ENCODE assay signal across 15 cellular contexts in the genomic region with DNA sequence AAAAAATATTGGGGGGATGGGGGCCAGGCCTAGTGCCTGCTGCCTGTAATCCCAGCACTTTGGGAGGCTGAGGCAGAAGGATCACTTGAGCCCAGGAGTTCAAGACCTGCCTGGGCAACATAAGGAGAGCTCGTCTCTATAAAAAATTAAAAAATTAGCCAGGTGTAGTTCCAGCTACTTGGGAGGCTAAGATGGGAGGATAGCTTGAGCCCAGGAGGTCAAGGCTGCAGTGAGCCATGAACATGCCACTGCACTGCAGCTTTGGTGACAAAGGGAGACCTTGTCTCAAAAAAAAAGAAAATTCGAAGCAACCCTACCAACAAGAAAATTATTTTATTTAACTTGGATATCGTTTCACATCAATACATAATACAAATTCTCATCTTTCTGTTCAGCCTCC. TPM values are rescaled to one million over a fixed set of nuclear protein-coding genes. Genes with fewer than 3 reads are reported as not detected.
DNase-seq lines count a peak whose midpoint lies in the region; ATAC-seq, FAIRE-seq and TF ChIP-seq lines count a peak whose summit lies in the region.
"Had no signal": no experiment of that assay in that cellular context is flagged by ENCODE, and none has a peak within 500 bp of the region (broad histone marks: within the 10 kb centered on the region; RNA-seq: fewer than 3 reads in every experiment).

No MANE protein-coding gene starts in this region.

- TF ChIP-seq CTCF in HepG2 (CRISPR knock-in tag; IDR thresholded peaks at IDR 0.05) (no peak), right lobe of liver (IDR thresholded peaks at IDR 0.05) (no peak), K562 (IDR thresholded peaks at IDR 0.05 in 2 of 3, conservative IDR thresholded peaks at IDR 0.05 in 1 of 3; ENCODE audit: insufficient read depth in 2 of 3, low read depth in 1 of 3, low read length in 3 of 3) (no peak), neural crest cell (conservative IDR thresholded peaks at IDR 0.05) (no peak)

- in situ Hi-C loops in HepG2 (cut with HindIII; ENCODE audit: extremely low pct_ligation_motif_present, low pct_unique_long_range_greater_than_20kb) (no loop called here), K562 (cut with MboI) (no loop called here), KBM-7 (cut with MboI; ENCODE audit: low pct_unique_long_range_greater_than_20kb, low sequenced_read_pairs) (no loop called here)

- H3K4me1 ChIP-seq in HepG2 (ENCODE audit: insufficient read depth, low read length) = peaks cover 80% of the 10 kb centered on the region
- peaks cover 0 to 70% (median under 1%) of the 10 kb centered on the region in 4 donors for H3K4me1 ChIP-seq in right lobe of liver
- peaks cover 9 to 19% of the 10 kb centered on the region in 2 experiments; a peak in 4 of 5 replicates for H3K4me1 ChIP-seq in K562 (replicated peaks in 1 of 2; ENCODE audit: control insufficient read depth in 2 of 2, insufficient read depth in 2 of 2, low read length in 2 of 2)

- H3K4me1 Mint-ChIP-seq in neural crest cell = peaks cover 38% of the 10 kb centered on the region

- peak overlapping the region; percentile 70 for H3K27ac Mint-ChIP-seq in neural crest cell (ENCODE audit: unreplicated experiment)

- H4K20me1 ChIP-seq in HepG2 (ENCODE audit: insufficient read depth, low read length) (no peaks in the 10 kb centered on the region), K562 (replicated peaks; ENCODE audit: control insufficient read depth, insufficient read depth, low read length) (no peaks in the 10 kb centered on the region)

- TF ChIP-seq RAD21 in HepG2 (CRISPR knock-in tag; IDR thresholded peaks at IDR 0.05) (no peak), K562 (CRISPR knock-in tag; conservative IDR thresholded peaks at IDR 0.05 in 1 of 2, IDR thresholded peaks at IDR 0.05 in 1 of 2) (no peak)

- H3K36me3 Mint-ChIP-seq in neural crest cell (ENCODE audit: low read depth) = no peaks in the 10 kb centered on the region
- H3K36me3 Mint-ChIP-seq: CD4-positive, CD25-positive, alpha-beta regulatory T cell had no signal

- H3K27me3 ChIP-seq in HepG2 (ENCODE audit: control insufficient read depth in 1 of 2, insufficient read depth in 2 of 2, low read length in 2 of 2) (no peaks in the 10 kb centered on the region), right lobe of liver (no peaks in the 10 kb centered on the region), K562 (ENCODE audit: control insufficient read depth in 2 of 2, insufficient read depth in 2 of 2, low read length in 2 of 2) (no peaks in the 10 kb centered on the region)

- H3K9me3 ChIP-seq in HepG2 (ENCODE audit: low read length) (no peaks in the 10 kb centered on the region), right lobe of liver (no peaks in the 10 kb centered on the region), K562 (replicated peaks; ENCODE audit: control insufficient read depth, insufficient read depth, low read depth, low read length) (no peaks in the 10 kb centered on the region)
- H3K9me3 ChIP-seq: HAP-1 had no signal

- no peak for DNase-seq in HepG2 (ENCODE audit: low spot score)
- no peak for DNase-seq in right lobe of liver
- no peak for DNase-seq in K562 (ENCODE audit: extremely low read depth in 1 of 4, low spot score in 3 of 4)
- DNase-seq in neural crest cell (ENCODE audit: low read depth, low spot score) = no peak
- no peak for DNase-seq in islet precursor cell
- DNase-seq in NCI-H1105 treated with DMSO at 0.1 percent for 48 hours (lab: John Stamatoyannopoulos, UW) = no peak
- DNase-seq in KBM-7 = no peak
- DNase-seq: Calu3; CD4-positive, CD25-positive, alpha-beta regulatory T cell; DMS 273 treated with DMSO at 0.1 percent for 48 hours had no signal

- H3K9me3 Mint-ChIP-seq in neural crest cell = no peaks in the 10 kb centered on the region
- H3K9me3 Mint-ChIP-seq: CD4-positive, CD25-positive, alpha-beta regulatory T cell had no signal

- TF ChIP-seq EP300 in HepG2 (IDR thresholded peaks at IDR 0.05; ENCODE audit: low read depth in 2 of 2, low read length in 2 of 2) = no peak
- TF ChIP-seq EP300 in HepG2 (CRISPR knock-in tag; IDR thresholded peaks at IDR 0.05; ENCODE audit: borderline replicate concordance) = no peak
- no peak for TF ChIP-seq EP300 in K562 (IDR thresholded peaks at IDR 0.05; ENCODE audit: low read length)

- TF ChIP-seq POLR2A in HepG2 (IDR thresholded peaks at IDR 0.05; ENCODE audit: insufficient read depth in 1 of 2, low read depth in 2 of 2, low read length in 2 of 2) (no peak), right lobe of liver (IDR thresholded peaks at IDR 0.05) (no peak), K562 (conservative IDR thresholded peaks at IDR 0.05) (no peak)

- BruUV-seq in HepG2 (replicated peaks; lab: Mats Ljungman, UMichigan) (no TSS peak), K562 (replicated peaks; lab: Mats Ljungman, UMichigan) (no TSS peak)

- no peaks in the 10 kb centered on the region for H3K27me3 Mint-ChIP-seq in neural crest cell (ENCODE audit: low read depth)

- no peak overlapping the region for H3K4me2 ChIP-seq in HepG2 (ENCODE audit: low read depth, low read length)
- no peak overlapping the region for H3K4me2 ChIP-seq in K562 (ENCODE audit: insufficient read depth, low read length)

- no peak overlapping the region for H3K4me3 Mint-ChIP-seq in neural crest cell
- H3K4me3 Mint-ChIP-seq: CD4-positive, CD25-positive, alpha-beta regulatory T cell had no signal

- POLR2A ChIA-PET in HepG2 (lab: Yijun Ruan, JAX) (interaction anchor here (1.4 to 4.0 kb wide), 2 partner anchors 13 to 58 kb away, joined by 3 to 45 read pairs; partner anchors contain the start of gene PSMA6), K562 (lab: Yijun Ruan, JAX) (no interaction called here)

- H3K79me2 ChIP-seq in HepG2 (ENCODE audit: insufficient read depth, low read length) (no peaks in the 10 kb centered on the region), K562 (ENCODE audit: control insufficient read depth, insufficient read depth, low read length) (no peaks in the 10 kb centered on the region)

- H3K36me3 ChIP-seq in HepG2 (replicated peaks in 1 of 2; ENCODE audit: control insufficient read depth in 1 of 2, insufficient read depth in 2 of 2, low read length in 2 of 2) = no peaks in the 10 kb centered on the region
- no peaks in the 10 kb centered on the region for H3K36me3 ChIP-seq in right lobe of liver
- H3K36me3 ChIP-seq in K562 (ENCODE audit: control insufficient read depth, insufficient read depth, low read length) = no peaks in the 10 kb centered on the region
- H3K36me3 ChIP-seq: HAP-1 had no signal

- no peaks in the 10 kb centered on the region for H3K9me1 ChIP-seq in K562 (ENCODE audit: control insufficient read depth, insufficient read depth, low read length)

- H3K27ac ChIP-seq in HepG2 (ENCODE audit: extremely low read length, insufficient read depth, low read length) (no peak overlapping the region), right lobe of liver (no peak overlapping the region), K562 (ENCODE audit: extremely low read depth, low read depth, low read length) (no peak overlapping the region)
- H3K27ac ChIP-seq: 22Rv1 had no signal

- FAIRE-seq in HepG2 (lab: Jason Lieb, UNC) (no peak), K562 (lab: Jason Lieb, UNC) (no peak)
- FAIRE-seq: GM18507, H1 had no signal

- no peak for ATAC-seq in HepG2
- no peak for ATAC-seq in right lobe of liver
- no peak for ATAC-seq in K562
- no peak for ATAC-seq in GM18502 (IDR thresholded peaks at IDR 0.05; ENCODE audit: poor library complexity, unreplicated experiment)

- 87% methylated on average over 3 of the region's 3 CpGs for WGBS in HepG2 (ENCODE audit: low lambda C conversion rate)
- WGBS in right lobe of liver (ENCODE audit: insufficient coverage, low coverage, low lambda C conversion rate, missing lambda C conversion rate) = 75% methylated on average over 2 of the region's 3 CpGs
- WGBS in K562 (ENCODE audit: insufficient coverage, low coverage, missing lambda C conversion rate) = 70% methylated on average over 3 of the region's 3 CpGs

- CTCF ChIA-PET in HepG2 (lab: Yijun Ruan, JAX; ENCODE audit: low intra/inter-chr PET ratio, low total read pairs) (no interaction called here), K562 (lab: Yijun Ruan, JAX; ENCODE audit: low intra/inter-chr PET ratio) (no interaction called here)

- no peak overlapping the region for H3K9ac ChIP-seq in HepG2 (ENCODE audit: insufficient read depth, low read depth, low read length)
- no peak overlapping the region for H3K9ac ChIP-seq in K562 (ENCODE audit: insufficient read depth in 1 of 2, low read depth in 2 of 2, low read length in 2 of 2)

- no peak overlapping the region for H3K4me3 ChIP-seq in HepG2 (replicated peaks in 1 of 3; ENCODE audit: insufficient read depth in 1 of 3, low read depth in 2 of 3, low read length in 3 of 3)
- no peak overlapping the region for H3K4me3 ChIP-seq in right lobe of liver
- no peak overlapping the region for H3K4me3 ChIP-seq in K562
- H3K4me3 ChIP-seq: HAP-1 had no signal

- H2AFZ ChIP-seq in HepG2 (ENCODE audit: low read length) = no peak overlapping the region
- peak overlapping the region; percentile 70; the same call in 1 of the 2 replicates for H2AFZ ChIP-seq in K562 (ENCODE audit: low read depth, low read length)

- intact Hi-C loops in HepG2 (cut with micrococcal nuclease; ENCODE audit: unreplicated experiment) (no loop called here), right lobe of liver (cut with DNase I) (no loop called here), K562 (cut with micrococcal nuclease) (no loop called here)

RNA-seq across cellular contexts. Expression of gene NFKBIA, which starts 55.1 kb away (rescaled TPM):
- 232 and 319 TPM in 2 replicates for total RNA-seq in HepG2 (2016; rRNA removed; fragmentation: Illumina TruSeq; extraction: Trizol)
- 103 and 116 TPM in 2 replicates for total RNA-seq in HepG2 (2016; cell fraction: cytosol; rRNA removed; fragmentation: Illumina TruSeq; extraction: Trizol; ENCODE audit: low read depth)
- 208 and 321 TPM in 2 replicates for total RNA-seq in HepG2 (2016; cell fraction: insoluble cytoplasmic fraction; rRNA removed; fragmentation: Illumina TruSeq; extraction: Trizol)
- 196 and 209 TPM in 2 replicates for total RNA-seq in HepG2 (2016; cell fraction: membrane; rRNA removed; fragmentation: Illumina TruSeq; extraction: Trizol)
- 367 and 382 TPM in 2 replicates for total RNA-seq in HepG2 (2016; cell fraction: nucleus; rRNA removed; fragmentation: Illumina TruSeq; extraction: Trizol)
- polyA plus RNA-seq in HepG2 (2011; rRNA removed) = 173 and 197 TPM in 2 replicates
- polyA plus RNA-seq in HepG2 (2011; cell fraction: cytosol; rRNA removed) = 81.6 and 128 TPM in 2 replicates
- 363 and 589 TPM in 2 replicates for polyA plus RNA-seq in HepG2 (2011; cell fraction: nucleus; rRNA removed)
- polyA plus RNA-seq in HepG2 (2012) = 58.7 and 87.8 TPM in 2 replicates
- 21.2 and 21.7 TPM in 2 replicates for polyA plus RNA-seq in HepG2 (2016; cell fraction: cytosol; fragmentation: Illumina TruSeq; extraction: Trizol; ENCODE audit: low read depth)
- polyA plus RNA-seq in HepG2 (2016; cell fraction: insoluble cytoplasmic fraction; fragmentation: Illumina TruSeq; extraction: Trizol; ENCODE audit: low read depth) = 160 and 187 TPM in 2 replicates
- 41.5 and 42.6 TPM in 2 replicates for polyA plus RNA-seq in HepG2 (2016; cell fraction: membrane; fragmentation: Illumina TruSeq; extraction: Trizol; ENCODE audit: low read depth)
- 546 and 548 TPM in 2 replicates for polyA plus RNA-seq in HepG2 (2016; cell fraction: nucleus; fragmentation: Illumina TruSeq; extraction: Trizol; ENCODE audit: insufficient read depth, low read depth)
- 421 and 666 TPM in 2 replicates for polyA minus RNA-seq in HepG2 (2011; rRNA and poly(A)+ RNA removed; ENCODE audit: low replicate concordance)
- 80.5 and 103 TPM in 2 replicates for polyA minus RNA-seq in HepG2 (2011; cell fraction: cytosol; rRNA and poly(A)+ RNA removed)
- polyA minus RNA-seq in HepG2 (2011; cell fraction: nucleus; rRNA and poly(A)+ RNA removed) = 421 and 559 TPM in 2 replicates
- total RNA-seq in right lobe of liver = 100 to 1,000 TPM in 3 of 6 experiments, 10 to 100 TPM in 3; 84.8 to 140 (median 106) TPM
- total RNA-seq in K562 (2011; cell fraction: chromatin; rRNA removed; ENCODE audit: low replicate concordance) = 39.0 and 119 TPM in 2 replicates
- 77.4 and 121 TPM in 2 replicates for total RNA-seq in K562 (2011; cell fraction: nucleolus; rRNA removed)
- 50.6 and 60.0 TPM in 2 replicates for total RNA-seq in K562 (2011; cell fraction: nucleoplasm; rRNA removed)
- total RNA-seq in K562 (2014; rRNA removed) = 20.9 and 39.6 TPM in 2 replicates
- 16.7 and 17.7 TPM in 2 replicates for total RNA-seq in K562 (2014; rRNA removed; fragmentation: Illumina TruSeq; extraction: Trizol)
- total RNA-seq in K562 (2015; rRNA removed; fragmentation: Illumina TruSeq; extraction: Trizol) = 31.8 and 34.5 TPM in 2 replicates
- total RNA-seq in K562 (2021) = 21.3 and 22.7 TPM in 2 replicates
- 15.0 and 23.8 TPM in 2 replicates for polyA plus RNA-seq in K562 (2011; rRNA removed)
- 17.5 and 26.1 TPM in 2 replicates for polyA plus RNA-seq in K562 (2011; cell fraction: cytosol; rRNA removed)
- 75.3 and 106 TPM in 2 replicates for polyA plus RNA-seq in K562 (2011; cell fraction: nucleus; rRNA removed)
- polyA plus RNA-seq in K562 (2012) = 23.5 and 32.0 TPM in 2 replicates
- polyA plus RNA-seq in K562 (2014; fragmentation: Illumina TruSeq; extraction: Trizol) = 23.8 and 24.4 TPM in 2 replicates
- polyA plus RNA-seq in K562 (2014; fragmentation: Nextera tagmentation; extraction: Ambion mirVana) = 1 to 10 TPM; 6.9 to 8.8 TPM
- 15.3 and 18.2 TPM in 2 replicates for polyA plus RNA-seq in K562 (2014; rRNA removed)
- polyA minus RNA-seq in K562 (2011; rRNA and poly(A)+ RNA removed) = 19.5 and 24.3 TPM in 2 replicates
- 17.6 and 21.0 TPM in 2 replicates for polyA minus RNA-seq in K562 (2011; cell fraction: cytosol; rRNA and poly(A)+ RNA removed)
- 67.9 and 90.0 TPM in 2 replicates for polyA minus RNA-seq in K562 (2011; cell fraction: nucleus; rRNA and poly(A)+ RNA removed)
- total RNA-seq in neural crest cell = 30.3 and 31.2 TPM in 2 replicates

RNA-seq across cellular contexts. Expression of gene PSMA6, which starts 57.3 kb away (rescaled TPM):
- 1,109 and 1,579 TPM in 2 replicates for total RNA-seq in HepG2 (2016; rRNA removed; fragmentation: Illumina TruSeq; extraction: Trizol)
- 1,013 and 1,135 TPM in 2 replicates for total RNA-seq in HepG2 (2016; cell fraction: cytosol; rRNA removed; fragmentation: Illumina TruSeq; extraction: Trizol; ENCODE audit: low read depth)
- total RNA-seq in HepG2 (2016; cell fraction: insoluble cytoplasmic fraction; rRNA removed; fragmentation: Illumina TruSeq; extraction: Trizol) = 1,109 and 1,642 TPM in 2 replicates
- total RNA-seq in HepG2 (2016; cell fraction: membrane; rRNA removed; fragmentation: Illumina TruSeq; extraction: Trizol) = 682 and 685 TPM in 2 replicates
- total RNA-seq in HepG2 (2016; cell fraction: nucleus; rRNA removed; fragmentation: Illumina TruSeq; extraction: Trizol) = 388 and 421 TPM in 2 replicates
- 399 and 525 TPM in 2 replicates for polyA plus RNA-seq in HepG2 (2011; rRNA removed)
- polyA plus RNA-seq in HepG2 (2011; cell fraction: cytosol; rRNA removed) = 367 and 461 TPM in 2 replicates
- polyA plus RNA-seq in HepG2 (2011; cell fraction: nucleus; rRNA removed) = 108 and 120 TPM in 2 replicates
- polyA plus RNA-seq in HepG2 (2012) = 473 and 515 TPM in 2 replicates
- polyA plus RNA-seq in HepG2 (2016; cell fraction: cytosol; fragmentation: Illumina TruSeq; extraction: Trizol; ENCODE audit: low read depth) = 709 and 762 TPM in 2 replicates
- polyA plus RNA-seq in HepG2 (2016; cell fraction: insoluble cytoplasmic fraction; fragmentation: Illumina TruSeq; extraction: Trizol; ENCODE audit: low read depth) = 1,270 and 1,369 TPM in 2 replicates
- polyA plus RNA-seq in HepG2 (2016; cell fraction: membrane; fragmentation: Illumina TruSeq; extraction: Trizol; ENCODE audit: low read depth) = 468 and 473 TPM in 2 replicates
- polyA plus RNA-seq in HepG2 (2016; cell fraction: nucleus; fragmentation: Illumina TruSeq; extraction: Trizol; ENCODE audit: insufficient read depth, low read depth) = 530 and 538 TPM in 2 replicates
- polyA minus RNA-seq in HepG2 (2011; rRNA and poly(A)+ RNA removed; ENCODE audit: low replicate concordance) = 141 and 189 TPM in 2 replicates
- 181 and 205 TPM in 2 replicates for polyA minus RNA-seq in HepG2 (2011; cell fraction: cytosol; rRNA and poly(A)+ RNA removed)
- 139 and 166 TPM in 2 replicates for polyA minus RNA-seq in HepG2 (2011; cell fraction: nucleus; rRNA and poly(A)+ RNA removed)
- 100 to 1,000 TPM in 1 of 6 experiments, 10 to 100 TPM in 5; 66.9 to 122 (median 81.1) TPM for total RNA-seq in right lobe of liver
- total RNA-seq in K562 (2011; cell fraction: chromatin; rRNA removed; ENCODE audit: low replicate concordance) = 38.7 and 60.7 TPM in 2 replicates
- total RNA-seq in K562 (2011; cell fraction: nucleolus; rRNA removed) = 47.8 and 50.5 TPM in 2 replicates
- total RNA-seq in K562 (2011; cell fraction: nucleoplasm; rRNA removed) = 58.6 and 80.4 TPM in 2 replicates
- 164 and 210 TPM in 2 replicates for total RNA-seq in K562 (2014; rRNA removed)
- 234 and 271 TPM in 2 replicates for total RNA-seq in K562 (2014; rRNA removed; fragmentation: Illumina TruSeq; extraction: Trizol)
- total RNA-seq in K562 (2015; rRNA removed; fragmentation: Illumina TruSeq; extraction: Trizol) = 279 and 288 TPM in 2 replicates
- 258 and 274 TPM in 2 replicates for total RNA-seq in K562 (2021)
- 318 and 452 TPM in 2 replicates for polyA plus RNA-seq in K562 (2011; rRNA removed)
- polyA plus RNA-seq in K562 (2011; cell fraction: cytosol; rRNA removed) = 167 and 229 TPM in 2 replicates
- polyA plus RNA-seq in K562 (2011; cell fraction: nucleus; rRNA removed) = 54.4 and 95.7 TPM in 2 replicates
- polyA plus RNA-seq in K562 (2012) = 203 and 288 TPM in 2 replicates
- 292 and 301 TPM in 2 replicates for polyA plus RNA-seq in K562 (2014; fragmentation: Illumina TruSeq; extraction: Trizol)
- 100 to 1,000 TPM; 922 to 952 TPM for polyA plus RNA-seq in K562 (2014; fragmentation: Nextera tagmentation; extraction: Ambion mirVana)
- polyA plus RNA-seq in K562 (2014; rRNA removed) = 274 and 283 TPM in 2 replicates
- polyA minus RNA-seq in K562 (2011; rRNA and poly(A)+ RNA removed) = 166 and 169 TPM in 2 replicates
- polyA minus RNA-seq in K562 (2011; cell fraction: cytosol; rRNA and poly(A)+ RNA removed) = 78.1 and 98.1 TPM in 2 replicates
- 17.6 and 42.8 TPM in 2 replicates for polyA minus RNA-seq in K562 (2011; cell fraction: nucleus; rRNA and poly(A)+ RNA removed)
- 220 and 229 TPM in 2 replicates for total RNA-seq in neural crest cell

Comparison
In these comparisons a context has a peak if more than half of its experiments do, and no peak if none do; other contexts are left out.
1. Of the 241 proteins assayed by ChIP-seq in both HepG2 and K562: peak only in HepG2: FOXM1, FOXO4 and ZNF609; only in K562: none; in both: none; in neither: 238.